ENCODE assay signal across 1 cellular context in the genomic region with DNA sequence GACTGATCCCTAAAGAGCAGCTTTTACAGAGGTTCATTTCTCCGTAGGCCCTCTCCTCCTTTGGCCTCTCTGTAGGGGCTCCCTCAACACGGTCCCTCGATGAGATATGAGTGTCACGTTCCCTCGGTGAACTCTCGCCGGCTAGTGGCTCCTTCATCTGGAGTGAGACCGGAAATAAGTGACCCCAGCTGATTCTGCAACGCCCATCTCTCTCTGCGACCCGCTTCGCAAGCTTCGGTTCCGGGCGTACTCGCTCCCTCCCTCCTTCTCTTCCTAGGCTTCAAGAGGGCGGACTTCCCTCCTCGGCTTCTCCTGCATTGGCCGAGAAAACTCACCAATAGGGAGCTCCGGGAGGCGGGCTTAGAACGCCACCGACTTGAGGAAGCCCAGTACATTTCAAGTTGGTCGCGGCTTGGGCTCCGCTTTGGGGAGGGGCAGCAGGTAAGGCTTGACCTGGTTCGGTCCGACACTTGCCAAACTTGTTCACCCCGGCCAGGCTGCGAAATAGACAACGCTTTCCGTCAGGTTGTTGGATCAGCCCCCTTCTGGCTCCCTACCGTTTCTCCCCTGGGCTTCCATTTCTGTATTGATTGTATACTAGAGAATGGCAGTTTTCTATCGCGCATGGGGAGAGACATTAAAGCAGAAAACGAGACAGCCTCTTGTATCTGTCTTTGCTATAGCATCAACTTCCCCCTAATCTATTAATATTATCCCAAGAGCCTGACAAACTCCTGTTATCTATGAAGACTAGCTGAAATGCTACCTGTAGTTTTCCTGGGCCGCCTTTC.
TF ChIP-seq lines count a peak whose summit lies in the region.

A gene (minus strand): TSS at position 248 of the 791 bp plus-strand sequence. CDS start 2,816 bp downstream, outside the sequence.
A gene with protein sequence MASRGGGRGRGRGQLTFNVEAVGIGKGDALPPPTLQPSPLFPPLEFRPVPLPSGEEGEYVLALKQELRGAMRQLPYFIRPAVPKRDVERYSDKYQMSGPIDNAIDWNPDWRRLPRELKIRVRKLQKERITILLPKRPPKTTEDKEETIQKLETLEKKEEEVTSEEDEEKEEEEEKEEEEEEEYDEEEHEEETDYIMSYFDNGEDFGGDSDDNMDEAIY (plus strand): TSS at position 363 of the 791 bp plus-strand sequence. CDS start 10,176 bp downstream, outside the sequence.

TF ChIP-seq in HepG2, 621 proteins besides CTCF, POLR2A, EP300 and RAD21 (continued from another document and continues in another):
- TF ChIP-seq, protein P1, sequence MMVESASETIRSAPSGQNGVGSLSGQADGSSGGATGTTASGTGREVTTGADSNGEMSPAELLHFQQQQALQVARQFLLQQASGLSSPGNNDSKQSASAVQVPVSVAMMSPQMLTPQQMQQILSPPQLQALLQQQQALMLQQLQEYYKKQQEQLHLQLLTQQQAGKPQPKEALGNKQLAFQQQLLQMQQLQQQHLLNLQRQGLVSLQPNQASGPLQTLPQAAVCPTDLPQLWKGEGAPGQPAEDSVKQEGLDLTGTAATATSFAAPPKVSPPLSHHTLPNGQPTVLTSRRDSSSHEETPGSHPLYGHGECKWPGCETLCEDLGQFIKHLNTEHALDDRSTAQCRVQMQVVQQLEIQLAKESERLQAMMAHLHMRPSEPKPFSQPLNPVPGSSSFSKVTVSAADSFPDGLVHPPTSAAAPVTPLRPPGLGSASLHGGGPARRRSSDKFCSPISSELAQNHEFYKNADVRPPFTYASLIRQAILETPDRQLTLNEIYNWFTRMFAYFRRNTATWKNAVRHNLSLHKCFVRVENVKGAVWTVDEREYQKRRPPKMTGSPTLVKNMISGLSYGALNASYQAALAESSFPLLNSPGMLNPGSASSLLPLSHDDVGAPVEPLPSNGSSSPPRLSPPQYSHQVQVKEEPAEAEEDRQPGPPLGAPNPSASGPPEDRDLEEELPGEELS (CRISPR knock-in tag; IDR thresholded peaks at IDR 0.05) = 0 out of 2 replicates have a peak, but pooled peaks have one; percentile 44
- TF ChIP-seq ZNF441 (CRISPR knock-in tag; IDR thresholded peaks at IDR 0.05; ENCODE audit: borderline replicate concordance) (peak; percentile 72; the same call in 1 of the 2 replicates), SALL1 (CRISPR knock-in tag; IDR thresholded peaks at IDR 0.05) (peak; percentile 75; the same call in 1 of the 2 replicates), ZNF678 (CRISPR knock-in tag; IDR thresholded peaks at IDR 0.05) (no peak), ZNF7 (CRISPR knock-in tag; IDR thresholded peaks at IDR 0.05) (no peak), ASH2L (IDR thresholded peaks at IDR 0.05; ENCODE audit: insufficient read length, low read depth, low read length) (peak; percentile 60), ZBTB38 (CRISPR knock-in tag; IDR thresholded peaks at IDR 0.05) (0 out of 2 replicates have a peak, but pooled peaks have one; percentile 21), SMC3 (IDR thresholded peaks at IDR 0.05; ENCODE audit: low read length) (peak; percentile 3; the same call in 1 of the 2 replicates), SATB2 (CRISPR knock-in tag; IDR thresholded peaks at IDR 0.05) (no peak), POLR2AphosphoS5 (IDR thresholded peaks at IDR 0.05; ENCODE audit: low read depth, low read length) (peak; percentile 93), ERF (CRISPR knock-in tag; IDR thresholded peaks at IDR 0.05) (peak; percentile 61; the same call in 1 of the 2 replicates), CENPX (CRISPR knock-in tag; IDR thresholded peaks at IDR 0.05) (no peak), NR2F6 (IDR thresholded peaks at IDR 0.05) (peak; percentile 13; the same call in 1 of the 2 replicates), NR2F6 (CRISPR knock-in tag; IDR thresholded peaks at IDR 0.05) (no peak), MIER3 (CRISPR knock-in tag; IDR thresholded peaks at IDR 0.05; ENCODE audit: borderline replicate concordance) (peak; percentile 24; the same call in 1 of the 2 replicates), ZNF205 (CRISPR knock-in tag; IDR thresholded peaks at IDR 0.05) (peak; percentile 39; the same call in 1 of the 2 replicates), HNRNPH1 (optimal IDR thresholded peaks at IDR 0.05; ENCODE audit: low read depth, low read length) (no peak), ZNF724P (CRISPR knock-in tag; IDR thresholded peaks at IDR 0.05; ENCODE audit: borderline replicate concordance) (peak; percentile 82; the same call in 1 of the 2 replicates), IRF2 (CRISPR knock-in tag; IDR thresholded peaks at IDR 0.05) (peak; percentile 32; the same call in 1 of the 2 replicates), KDM3A (CRISPR knock-in tag; IDR thresholded peaks at IDR 0.05; ENCODE audit: low read depth) (0 out of 2 replicates have a peak, but pooled peaks have one; percentile 53), SOX6 (IDR thresholded peaks at IDR 0.05) (no peak), SOX6 (CRISPR knock-in tag; IDR thresholded peaks at IDR 0.05) (peak; percentile 58), FOSL2 (CRISPR knock-in tag; IDR thresholded peaks at IDR 0.05) (0 out of 2 replicates have a peak, but pooled peaks have one; percentile 18), ZNF788 (CRISPR knock-in tag; IDR thresholded peaks at IDR 0.05; ENCODE audit: borderline replicate concordance) (peak; percentile 12; the same call in 1 of the 2 replicates), ZNF556 (CRISPR knock-in tag; IDR thresholded peaks at IDR 0.05; ENCODE audit: borderline replicate concordance) (peak; percentile 67; the same call in 1 of the 2 replicates), ZSCAN25 (CRISPR knock-in tag; IDR thresholded peaks at IDR 0.05) (0 out of 2 replicates have a peak, but pooled peaks have one; percentile 25), SP1 (IDR thresholded peaks at IDR 0.05) (no peak), SP1 (CRISPR knock-in tag; IDR thresholded peaks at IDR 0.05) (peak; percentile 29; the same call in 1 of the 2 replicates), ZSCAN29 (CRISPR knock-in tag; conservative IDR thresholded peaks at IDR 0.05) (peak; percentile 62; the same call in 1 of the 2 replicates), AKAP8 (CRISPR knock-in tag; IDR thresholded peaks at IDR 0.05) (no peak; the same call in 1 of the 2 replicates)
- TF ChIP-seq, protein P2, sequence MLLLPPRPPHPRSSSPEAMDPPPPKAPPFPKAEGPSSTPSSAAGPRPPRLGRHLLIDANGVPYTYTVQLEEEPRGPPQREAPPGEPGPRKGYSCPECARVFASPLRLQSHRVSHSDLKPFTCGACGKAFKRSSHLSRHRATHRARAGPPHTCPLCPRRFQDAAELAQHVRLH (CRISPR knock-in tag; IDR thresholded peaks at IDR 0.05; ENCODE audit: borderline replicate concordance, low read depth) = peak; percentile 14; the same call in 1 of the 2 replicates
- TF ChIP-seq, protein P3, sequence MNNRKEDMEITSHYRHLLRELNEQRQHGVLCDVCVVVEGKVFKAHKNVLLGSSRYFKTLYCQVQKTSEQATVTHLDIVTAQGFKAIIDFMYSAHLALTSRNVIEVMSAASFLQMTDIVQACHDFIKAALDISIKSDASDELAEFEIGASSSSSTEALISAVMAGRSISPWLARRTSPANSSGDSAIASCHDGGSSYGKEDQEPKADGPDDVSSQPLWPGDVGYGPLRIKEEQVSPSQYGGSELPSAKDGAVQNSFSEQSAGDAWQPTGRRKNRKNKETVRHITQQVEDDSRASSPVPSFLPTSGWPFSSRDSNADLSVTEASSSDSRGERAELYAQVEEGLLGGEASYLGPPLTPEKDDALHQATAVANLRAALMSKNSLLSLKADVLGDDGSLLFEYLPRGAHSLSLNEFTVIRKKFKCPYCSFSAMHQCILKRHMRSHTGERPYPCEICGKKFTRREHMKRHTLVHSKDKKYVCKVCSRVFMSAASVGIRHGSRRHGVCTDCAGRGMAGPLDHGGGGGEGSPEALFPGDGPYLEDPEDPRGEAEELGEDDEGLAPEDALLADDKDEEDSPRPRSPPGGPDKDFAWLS (CRISPR knock-in tag; IDR thresholded peaks at IDR 0.05; ENCODE audit: borderline replicate concordance) = no peak
- TF ChIP-seq, protein P4, sequence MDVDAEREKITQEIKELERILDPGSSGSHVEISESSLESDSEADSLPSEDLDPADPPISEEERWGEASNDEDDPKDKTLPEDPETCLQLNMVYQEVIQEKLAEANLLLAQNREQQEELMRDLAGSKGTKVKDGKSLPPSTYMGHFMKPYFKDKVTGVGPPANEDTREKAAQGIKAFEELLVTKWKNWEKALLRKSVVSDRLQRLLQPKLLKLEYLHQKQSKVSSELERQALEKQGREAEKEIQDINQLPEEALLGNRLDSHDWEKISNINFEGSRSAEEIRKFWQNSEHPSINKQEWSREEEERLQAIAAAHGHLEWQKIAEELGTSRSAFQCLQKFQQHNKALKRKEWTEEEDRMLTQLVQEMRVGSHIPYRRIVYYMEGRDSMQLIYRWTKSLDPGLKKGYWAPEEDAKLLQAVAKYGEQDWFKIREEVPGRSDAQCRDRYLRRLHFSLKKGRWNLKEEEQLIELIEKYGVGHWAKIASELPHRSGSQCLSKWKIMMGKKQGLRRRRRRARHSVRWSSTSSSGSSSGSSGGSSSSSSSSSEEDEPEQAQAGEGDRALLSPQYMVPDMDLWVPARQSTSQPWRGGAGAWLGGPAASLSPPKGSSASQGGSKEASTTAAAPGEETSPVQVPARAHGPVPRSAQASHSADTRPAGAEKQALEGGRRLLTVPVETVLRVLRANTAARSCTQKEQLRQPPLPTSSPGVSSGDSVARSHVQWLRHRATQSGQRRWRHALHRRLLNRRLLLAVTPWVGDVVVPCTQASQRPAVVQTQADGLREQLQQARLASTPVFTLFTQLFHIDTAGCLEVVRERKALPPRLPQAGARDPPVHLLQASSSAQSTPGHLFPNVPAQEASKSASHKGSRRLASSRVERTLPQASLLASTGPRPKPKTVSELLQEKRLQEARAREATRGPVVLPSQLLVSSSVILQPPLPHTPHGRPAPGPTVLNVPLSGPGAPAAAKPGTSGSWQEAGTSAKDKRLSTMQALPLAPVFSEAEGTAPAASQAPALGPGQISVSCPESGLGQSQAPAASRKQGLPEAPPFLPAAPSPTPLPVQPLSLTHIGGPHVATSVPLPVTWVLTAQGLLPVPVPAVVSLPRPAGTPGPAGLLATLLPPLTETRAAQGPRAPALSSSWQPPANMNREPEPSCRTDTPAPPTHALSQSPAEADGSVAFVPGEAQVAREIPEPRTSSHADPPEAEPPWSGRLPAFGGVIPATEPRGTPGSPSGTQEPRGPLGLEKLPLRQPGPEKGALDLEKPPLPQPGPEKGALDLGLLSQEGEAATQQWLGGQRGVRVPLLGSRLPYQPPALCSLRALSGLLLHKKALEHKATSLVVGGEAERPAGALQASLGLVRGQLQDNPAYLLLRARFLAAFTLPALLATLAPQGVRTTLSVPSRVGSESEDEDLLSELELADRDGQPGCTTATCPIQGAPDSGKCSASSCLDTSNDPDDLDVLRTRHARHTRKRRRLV (CRISPR knock-in tag; IDR thresholded peaks at IDR 0.05) = 0 out of 2 replicates have a peak, but pooled peaks have one; percentile 18
- TF ChIP-seq, protein P5, sequence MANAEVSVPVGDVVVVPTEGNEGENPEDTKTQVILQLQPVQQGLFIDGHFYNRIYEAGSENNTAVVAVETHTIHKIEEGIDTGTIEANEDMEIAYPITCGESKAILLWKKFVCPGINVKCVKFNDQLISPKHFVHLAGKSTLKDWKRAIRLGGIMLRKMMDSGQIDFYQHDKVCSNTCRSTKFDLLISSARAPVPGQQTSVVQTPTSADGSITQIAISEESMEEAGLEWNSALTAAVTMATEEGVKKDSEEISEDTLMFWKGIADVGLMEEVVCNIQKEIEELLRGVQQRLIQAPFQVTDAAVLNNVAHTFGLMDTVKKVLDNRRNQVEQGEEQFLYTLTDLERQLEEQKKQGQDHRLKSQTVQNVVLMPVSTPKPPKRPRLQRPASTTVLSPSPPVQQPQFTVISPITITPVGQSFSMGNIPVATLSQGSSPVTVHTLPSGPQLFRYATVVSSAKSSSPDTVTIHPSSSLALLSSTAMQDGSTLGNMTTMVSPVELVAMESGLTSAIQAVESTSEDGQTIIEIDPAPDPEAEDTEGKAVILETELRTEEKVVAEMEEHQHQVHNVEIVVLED (CRISPR knock-in tag; IDR thresholded peaks at IDR 0.05; ENCODE audit: borderline replicate concordance) = peak; percentile 37; the same call in 1 of the 2 replicates
- TF ChIP-seq, protein P6, sequence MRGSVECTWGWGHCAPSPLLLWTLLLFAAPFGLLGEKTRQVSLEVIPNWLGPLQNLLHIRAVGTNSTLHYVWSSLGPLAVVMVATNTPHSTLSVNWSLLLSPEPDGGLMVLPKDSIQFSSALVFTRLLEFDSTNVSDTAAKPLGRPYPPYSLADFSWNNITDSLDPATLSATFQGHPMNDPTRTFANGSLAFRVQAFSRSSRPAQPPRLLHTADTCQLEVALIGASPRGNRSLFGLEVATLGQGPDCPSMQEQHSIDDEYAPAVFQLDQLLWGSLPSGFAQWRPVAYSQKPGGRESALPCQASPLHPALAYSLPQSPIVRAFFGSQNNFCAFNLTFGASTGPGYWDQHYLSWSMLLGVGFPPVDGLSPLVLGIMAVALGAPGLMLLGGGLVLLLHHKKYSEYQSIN (CRISPR knock-in tag; IDR thresholded peaks at IDR 0.05; ENCODE audit: borderline replicate concordance) = no peak
- TF ChIP-seq, protein P7, sequence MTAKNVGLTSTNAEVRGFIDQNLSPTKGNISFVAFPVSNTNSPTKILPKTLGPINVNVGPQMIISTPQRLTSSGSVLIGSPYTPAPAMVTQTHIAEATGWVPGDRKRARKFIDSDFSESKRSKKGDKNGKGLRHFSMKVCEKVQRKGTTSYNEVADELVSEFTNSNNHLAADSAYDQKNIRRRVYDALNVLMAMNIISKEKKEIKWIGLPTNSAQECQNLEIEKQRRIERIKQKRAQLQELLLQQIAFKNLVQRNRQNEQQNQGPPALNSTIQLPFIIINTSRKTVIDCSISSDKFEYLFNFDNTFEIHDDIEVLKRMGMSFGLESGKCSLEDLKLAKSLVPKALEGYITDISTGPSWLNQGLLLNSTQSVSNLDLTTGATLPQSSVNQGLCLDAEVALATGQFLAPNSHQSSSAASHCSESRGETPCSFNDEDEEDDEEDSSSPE (CRISPR knock-in tag; IDR thresholded peaks at IDR 0.05) = peak; percentile 59
- TF ChIP-seq, protein P8, sequence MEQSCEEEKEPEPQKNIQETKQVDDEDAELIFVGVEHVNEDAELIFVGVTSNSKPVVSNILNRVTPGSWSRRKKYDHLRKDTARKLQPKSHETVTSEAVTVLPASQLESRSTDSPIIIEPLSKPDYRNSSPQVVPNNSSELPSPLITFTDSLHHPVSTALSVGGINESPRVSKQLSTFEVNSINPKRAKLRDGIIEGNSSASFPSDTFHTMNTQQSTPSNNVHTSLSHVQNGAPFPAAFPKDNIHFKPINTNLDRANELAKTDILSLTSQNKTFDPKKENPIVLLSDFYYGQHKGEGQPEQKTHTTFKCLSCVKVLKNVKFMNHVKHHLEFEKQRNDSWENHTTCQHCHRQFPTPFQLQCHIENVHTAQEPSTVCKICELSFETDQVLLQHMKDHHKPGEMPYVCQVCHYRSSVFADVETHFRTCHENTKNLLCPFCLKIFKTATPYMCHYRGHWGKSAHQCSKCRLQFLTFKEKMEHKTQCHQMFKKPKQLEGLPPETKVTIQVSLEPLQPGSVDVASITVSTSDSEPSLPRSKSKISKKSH (CRISPR knock-in tag; IDR thresholded peaks at IDR 0.05; ENCODE audit: borderline replicate concordance) = peak; percentile 46; the same call in 1 of the 2 replicates
- TF ChIP-seq, protein P9, sequence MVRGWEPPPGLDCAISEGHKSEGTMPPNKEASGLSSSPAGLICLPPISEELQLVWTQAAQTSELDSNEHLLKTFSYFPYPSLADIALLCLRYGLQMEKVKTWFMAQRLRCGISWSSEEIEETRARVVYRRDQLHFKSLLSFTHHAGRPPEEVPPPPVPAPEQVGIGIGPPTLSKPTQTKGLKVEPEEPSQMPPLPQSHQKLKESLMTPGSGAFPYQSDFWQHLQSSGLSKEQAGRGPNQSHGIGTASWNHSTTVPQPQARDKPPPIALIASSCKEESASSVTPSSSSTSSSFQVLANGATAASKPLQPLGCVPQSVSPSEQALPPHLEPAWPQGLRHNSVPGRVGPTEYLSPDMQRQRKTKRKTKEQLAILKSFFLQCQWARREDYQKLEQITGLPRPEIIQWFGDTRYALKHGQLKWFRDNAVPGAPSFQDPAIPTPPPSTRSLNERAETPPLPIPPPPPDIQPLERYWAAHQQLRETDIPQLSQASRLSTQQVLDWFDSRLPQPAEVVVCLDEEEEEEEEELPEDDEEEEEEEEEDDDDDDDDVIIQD (CRISPR knock-in tag; IDR thresholded peaks at IDR 0.05; ENCODE audit: low read depth) = 0 out of 2 replicates have a peak, but pooled peaks have one; percentile 12
